In genomic region chr1:180168786-180169640, GRCh38 we compare ENCODE assay signal across 8 cellular contexts. TPM values are rescaled to one million over a fixed set of nuclear protein-coding genes. Genes with fewer than 3 reads are reported as not detected.
DNase-seq lines count a peak whose midpoint lies in the region; ATAC-seq and TF ChIP-seq lines count a peak whose summit lies in the region.

No MANE protein-coding gene starts in this region.

- POLR2A ChIA-PET in activated CD8-positive, alpha-beta T cell treated with anti-CD3 and anti-CD28 coated beads for 36 hours (lab: Charles Lee), result interaction anchor here (1.3 to 6.0 kb wide), 2 partner anchors 13 to 28 kb away, joined by 4 to 28 read pairs; partner anchors contain the start of gene QSOX1

- peaks cover 2% of the 10 kb centered on the region for H3K4me1 Mint-ChIP-seq in activated CD8-positive, alpha-beta T cell treated with anti-CD3 and anti-CD28 coated beads for 36 hours (ENCODE audit: low read depth)

- H3K27ac Mint-ChIP-seq in activated CD8-positive, alpha-beta T cell treated with anti-CD3 and anti-CD28 coated beads for 36 hours, result no peak overlapping the region

- peak overlapping the region in 3 of 12 donors; percentile 24 to 82 (median 73) for H3K27ac ChIP-seq in heart left ventricle

- peaks cover 10 to 58% (median 39%) of the 10 kb centered on the region in 12 donors for H3K4me1 ChIP-seq in heart left ventricle

- no peak for TF ChIP-seq POLR2A in heart left ventricle (IDR thresholded peaks at IDR 0.05)

- no peaks in the 10 kb centered on the region for H3K9me3 Mint-ChIP-seq in activated CD8-positive, alpha-beta T cell treated with anti-CD3 and anti-CD28 coated beads for 36 hours

- CTCF ChIA-PET in activated CD8-positive, alpha-beta T cell treated with anti-CD3 and anti-CD28 coated beads for 36 hours (lab: Charles Lee), result interaction anchor here (0.6 to 8.8 kb wide), 19 partner anchors 10 to 463 kb away, joined by 3 to 97 read pairs (median 3); partner anchors contain the start of gene QSOX1

- WGBS in heart left ventricle, 4 donors, result 73 to 78% (median 75%) methylated on average over 8 to 12 of the region's 12 CpGs

- intact Hi-C loops in activated CD8-positive, alpha-beta T cell treated with anti-CD3 and anti-CD28 coated beads for 36 hours (cut with micrococcal nuclease), result no loop called here
- intact Hi-C loops in heart left ventricle (cut with DNase I), result loop anchor here in 1 of 10 donors (5.0 kb wide), 1 partner anchor 52 kb away; no protein-coding TSS in a partner anchor

- H3K27me3 ChIP-seq in heart left ventricle, result no peaks in the 10 kb centered on the region

- H3K36me3 ChIP-seq in heart left ventricle, result peaks cover 0 to 21% (median 0%) of the 10 kb centered on the region in 9 donors

- H3K9me3 ChIP-seq in heart left ventricle, result no peaks in the 10 kb centered on the region

- peak; percentile 90 for ATAC-seq in activated CD8-positive, alpha-beta T cell treated with anti-CD3 and anti-CD28 coated beads for 36 hours
- peak in 3 of 4 donors; percentile 38 to 64 (median 60) for ATAC-seq in heart left ventricle

- peak; percentile 13 to 31 for DNase-seq in NCI-H524 (lab: John Stamatoyannopoulos, UW)
- no peak for DNase-seq in NCI-H524 treated with DMSO at 0.1 percent for 48 hours (lab: John Stamatoyannopoulos, UW)
- peak; percentile 37 for DNase-seq in H4 (ENCODE audit: low spot score)
- peak; percentile 93 for DNase-seq in NCI-H2029 (lab: John Stamatoyannopoulos, UW)
- DNase-seq in activated CD8-positive, alpha-beta T cell treated with anti-CD3 and anti-CD28 coated beads for 36 hours, result peak; percentile 61
- peak in 1 of 5 donors; percentile 59 for DNase-seq in heart left ventricle
- peak; percentile 58 for DNase-seq in stimulated activated CD4-positive, alpha-beta T cell treated with anti-CD3 and anti-CD28 coated beads, Interleukin-15, amount 100 ng/mL, for 24 hours
- DNase-seq in KG1 (lab: John Stamatoyannopoulos, UW), result no peak

- H3K4me3 ChIP-seq in heart left ventricle, result no peak overlapping the region

- H3K4me3 Mint-ChIP-seq in activated CD8-positive, alpha-beta T cell treated with anti-CD3 and anti-CD28 coated beads for 36 hours, result no peak overlapping the region

- H3K27me3 Mint-ChIP-seq in activated CD8-positive, alpha-beta T cell treated with anti-CD3 and anti-CD28 coated beads for 36 hours, result no peaks in the 10 kb centered on the region

- peak; percentile 62 for TF ChIP-seq CTCF in activated CD8-positive, alpha-beta T cell treated with anti-CD3 and anti-CD28 coated beads for 36 hours (IDR thresholded peaks at IDR 0.05)
- TF ChIP-seq CTCF in heart left ventricle (IDR thresholded peaks at IDR 0.05), result peak in 11 of 12 donors; percentile 25 to 57 (median 41)

- no peaks in the 10 kb centered on the region for H3K36me3 Mint-ChIP-seq in activated CD8-positive, alpha-beta T cell treated with anti-CD3 and anti-CD28 coated beads for 36 hours (ENCODE audit: low read depth)

RNA-seq across cellular contexts. Expression of gene QSOX1, which starts 14.3 kb away (rescaled TPM):
- 83.8 and 92.7 TPM in 2 replicates for total RNA-seq in H4 (2014; rRNA removed; shearing (Covaris generic))
- total RNA-seq in activated CD8-positive, alpha-beta T cell treated with anti-CD3 and anti-CD28 coated beads for 36 hours, result 10 to 100 TPM; 32.2 to 33.9 TPM
- 100 to 1,000 TPM in 6 of 9 donors, 10 to 100 TPM in 3; 62.3 to 250 (median 122) TPM for total RNA-seq in heart left ventricle
- 100 to 1,000 TPM in 1 of 2 donors, 10 to 100 TPM in 1; 63.2 to 181 TPM for polyA plus RNA-seq in heart left ventricle

Comparison
In these comparisons a context has a peak if more than half of its experiments do, and no peak if none do; other contexts are left out.
1. DNase-seq: peak in NCI-H524 (2 of 2), H4 (single experiment), NCI-H2029 (single experiment), activated CD8-positive, alpha-beta T cell treated with anti-CD3 and anti-CD28 coated beads for 36 hours (single experiment) and stimulated activated CD4-positive, alpha-beta T cell treated with anti-CD3 and anti-CD28 coated beads, Interleukin-15, amount 100 ng/mL, for 24 hours (single experiment); none in NCI-H524 treated with DMSO at 0.1 percent for 48 hours (single experiment) and KG1 (single experiment).